In genomic region chr3:108320746-108321350, GRCh38 we compare ENCODE assay signal across 24 cellular contexts. TPM values are rescaled to one million over a fixed set of nuclear protein-coding genes. Genes with fewer than 3 reads are reported as not detected.
DNase-seq lines count a peak whose midpoint lies in the region; ATAC-seq, FAIRE-seq and TF ChIP-seq lines count a peak whose summit lies in the region.
"Had no signal": no experiment of that assay in that cellular context is flagged by ENCODE, and none has a peak within 500 bp of the region (broad histone marks: within the 10 kb centered on the region; RNA-seq: fewer than 3 reads in every experiment).

No MANE protein-coding gene starts in this region.

- H3K4me3 ChIP-seq in epithelial cell of esophagus (ENCODE audit: low read length) (no peak overlapping the region), mucosa of descending colon (no peak overlapping the region)
- H3K4me3 ChIP-seq: BLaER1 had no signal

- FAIRE-seq in D721Med (lab: Jason Lieb, UNC), result no peak
- FAIRE-seq: GM12892, GM18507, H54 had no signal

- DNase-seq in ELF-1 (ENCODE audit: low read depth, low spot score) (peak; percentile 10), OCI-M1 (lab: John Stamatoyannopoulos, UW) (peak; percentile 18), epithelial cell of esophagus (ENCODE audit: low read depth) (peak; percentile 66), mucosa of descending colon (peak in 1 of 3 donors; percentile 53), NCI-H526 (lab: John Stamatoyannopoulos, UW) (no peak), D721Med (ENCODE audit: insufficient read length, low spot score) (no peak)
- DNase-seq in stimulated activated naive CD4-positive, alpha-beta T cell treated with Interleukin-2 at 50 U/mL for 16 hours (lab: John Stamatoyannopoulos, UW), result no peak
- DNase-seq: CD4-positive, alpha-beta memory T cell; DMS53; EL; Kasumi-1; NCI-H1092 treated with DMSO at 0.1 percent for 48 hours; NCI-H146; NCI-H2029 treated with DMSO at 0.1 percent for 48 hours; NCI-H82; SIG-M5 had no signal

- TF ChIP-seq CTCF in epithelial cell of esophagus (IDR thresholded peaks at IDR 0.05; ENCODE audit: insufficient read depth, low read depth, low read length, missing control alignments), result no peak
- TF ChIP-seq CTCF in mucosa of descending colon (IDR thresholded peaks at IDR 0.05), result no peak
- TF ChIP-seq CTCF in D721Med (IDR thresholded peaks at IDR 0.05; ENCODE audit: insufficient read depth, missing control alignments), result no peak

- intact Hi-C loops in mucosa of descending colon (cut with DNase I, micrococcal nuclease), result no loop called here

- no peaks in the 10 kb centered on the region for H3K36me3 ChIP-seq in mucosa of descending colon (ENCODE audit: low read depth)
- H3K36me3 ChIP-seq: BLaER1 had no signal

- H3K9me3 ChIP-seq in mucosa of descending colon, result no peaks in the 10 kb centered on the region
- H3K9me3 ChIP-seq: BLaER1 had no signal

- ATAC-seq in mucosa of descending colon, result peak; percentile 72
- ATAC-seq: SK-N-SH treated with all-trans-retinoic acid at 6 μM for 48 hours had no signal

- peaks cover 15% of the 10 kb centered on the region for H3K4me1 ChIP-seq in mucosa of descending colon (ENCODE audit: low read depth)
- H3K4me1 ChIP-seq: BLaER1 had no signal

RNA-seq across cellular contexts. Expression of gene HHLA2, which starts 24.5 kb away (rescaled TPM):
- 100 to 1,000 TPM in 2 of 3 donors, 10 to 100 TPM in 1; 98.2 to 276 (median 169) TPM for total RNA-seq in mucosa of descending colon
- total RNA-seq: A172, NCI-H460, RPMI7951 had no signal

Comparison
In these comparisons a context has a peak if more than half of its experiments do, and no peak if none do; other contexts are left out.
1. DNase-seq: peak in ELF-1 (single experiment), OCI-M1 (single experiment) and epithelial cell of esophagus (single experiment); none in NCI-H526 (0 of 2), stimulated activated naive CD4-positive, alpha-beta T cell treated with Interleukin-2 at 50 U/mL for 16 hours (single experiment) and D721Med (single experiment).